Comparison of ENCODE assay signal across 8 cellular contexts in genomic region chr10:35127289-35127891, GRCh38. TPM values are rescaled to one million over a fixed set of nuclear protein-coding genes. Genes with fewer than 3 reads are reported as not detected.
DNase-seq lines count a peak whose midpoint lies in the region; ATAC-seq, FAIRE-seq and TF ChIP-seq lines count a peak whose summit lies in the region.

No MANE protein-coding gene starts in this region.

- peak; percentile 36 for DNase-seq in NCI-H1694 treated with DMSO at 0.1 percent for 48 hours (lab: John Stamatoyannopoulos, UW)
- no peak for DNase-seq in NCI-H1694 (lab: John Stamatoyannopoulos, UW)
- DNase-seq in activated B cell treated with CpG ODN at 0.5 μM for 24 hours: no peak
- DNase-seq in cardiac fibroblast (ENCODE audit: low read depth in 2 of 2): peak; percentile 72 to 76
- peak; percentile 91 for DNase-seq in kidney
- DNase-seq in stimulated activated CD4-positive, alpha-beta T cell treated with anti-CD3 and anti-CD28 coated beads, Interleukin-12 subunit alpha, Interleukin-12 subunit beta, amount 100 ng/mL, for 4 hours: peak; percentile 54
- DNase-seq in KG1 (lab: John Stamatoyannopoulos, UW): no peak

- H3K9me3 Mint-ChIP-seq in activated B cell treated with CpG ODN at 0.5 μM for 24 hours: no peaks in the 10 kb centered on the region

- H3K4me3 Mint-ChIP-seq in activated B cell treated with CpG ODN at 0.5 μM for 24 hours: peak overlapping the region; percentile 93

- H3K36me3 ChIP-seq in HUES6 (ENCODE audit: control insufficient read depth, insufficient read depth, low read length) (no peaks in the 10 kb centered on the region; the same call in 1 of the 2 replicates), kidney (ENCODE audit: control insufficient read depth in 1 of 2, insufficient read depth in 2 of 2, low read length in 2 of 2) (no peaks in the 10 kb centered on the region)

- peak overlapping the region; percentile 97 for H3K4me3 ChIP-seq in HUES6 (ENCODE audit: low read depth, low read length)
- peak overlapping the region; percentile 78 to 84 for H3K4me3 ChIP-seq in cardiac fibroblast (replicated peaks in 1 of 2; ENCODE audit: low read depth in 2 of 2, low read length in 2 of 2)
- peak overlapping the region; percentile 84 to 85 for H3K4me3 ChIP-seq in kidney (ENCODE audit: low read length in 2 of 2)

- CTCF ChIA-PET in activated B cell treated with CpG ODN at 0.5 μM for 24 hours (lab: Charles Lee): interaction anchor here (0.6 to 5.1 kb wide), 7 partner anchors 9 to 93 kb away, joined by 3 to 134 read pairs (median 6); no protein-coding TSS in a partner anchor

- peaks cover 14% of the 10 kb centered on the region for H3K36me3 Mint-ChIP-seq in activated B cell treated with CpG ODN at 0.5 μM for 24 hours (ENCODE audit: low read depth)

- intact Hi-C loops in activated B cell treated with CpG ODN at 0.5 μM for 24 hours (cut with micrococcal nuclease) (loop anchor here (1.0 to 10.0 kb wide), 4 partner anchors 9 to 657 kb away; no protein-coding TSS in a partner anchor), kidney (cut with DNase I) (no loop called here)

- no peaks in the 10 kb centered on the region for H3K27me3 Mint-ChIP-seq in activated B cell treated with CpG ODN at 0.5 μM for 24 hours

- H3K4me1 ChIP-seq in HUES6 (ENCODE audit: control insufficient read depth, insufficient read depth, low read length): peaks cover 3% of the 10 kb centered on the region; the same call in 1 of the 2 replicates
- peaks cover 0 to 4% of the 10 kb centered on the region in 2 donors for H3K4me1 ChIP-seq in kidney (ENCODE audit: control insufficient read depth in 1 of 2, insufficient read depth in 1 of 2, low read depth in 1 of 2, low read length in 2 of 2)

- H3K27me3 ChIP-seq in HUES6 (ENCODE audit: control insufficient read depth, insufficient read depth, low read length): no peaks in the 10 kb centered on the region

- no peak for ATAC-seq in activated B cell treated with CpG ODN at 0.5 μM for 24 hours (ENCODE audit: low read depth)

- peak overlapping the region; percentile 98 for H3K27ac ChIP-seq in HUES6 (ENCODE audit: low read depth, low read length)
- peak overlapping the region; percentile 99 to 100 for H3K27ac ChIP-seq in kidney (ENCODE audit: low read depth in 2 of 2, low read length in 2 of 2)

- FAIRE-seq in kidney (lab: Jason Lieb, UNC): no peak

- H3K4me1 Mint-ChIP-seq in activated B cell treated with CpG ODN at 0.5 μM for 24 hours: peaks cover 45% of the 10 kb centered on the region

- peak overlapping the region; percentile 98 for H3K27ac Mint-ChIP-seq in activated B cell treated with CpG ODN at 0.5 μM for 24 hours

- TF ChIP-seq CTCF in activated B cell treated with CpG ODN at 0.5 μM for 24 hours (IDR thresholded peaks at IDR 0.05): no peak
- no peak for TF ChIP-seq CTCF in cardiac fibroblast (IDR thresholded peaks at IDR 0.05; ENCODE audit: low read depth, low read length)
- no peak for TF ChIP-seq CTCF in kidney (IDR thresholded peaks at IDR 0.05; ENCODE audit: borderline replicate concordance, extremely low read depth, insufficient read depth)

- H3K9me3 ChIP-seq in HUES6 (ENCODE audit: control insufficient read depth, insufficient read depth, low read depth, low read length) (no peaks in the 10 kb centered on the region), kidney (ENCODE audit: control insufficient read depth in 1 of 2, low read length in 2 of 2) (no peaks in the 10 kb centered on the region)

- POLR2A ChIA-PET in activated B cell treated with CpG ODN at 0.5 μM for 24 hours (lab: Charles Lee): interaction anchor here (1.0 to 14.7 kb wide), 13 partner anchors 9 to 251 kb away, joined by 3 to 570 read pairs (median 20); partner anchors contain the start of gene CUL2

- peak overlapping the region; percentile 99 for H3K9ac ChIP-seq in HUES6 (ENCODE audit: low read length)
- peak overlapping the region; percentile 95 to 99 for H3K9ac ChIP-seq in kidney (ENCODE audit: low read length in 2 of 2)

RNA-seq across cellular contexts. Expression of gene CREM, which starts 0.7 kb away (rescaled TPM):
- total RNA-seq in activated B cell treated with CpG ODN at 0.5 μM for 24 hours (75.3 and 86.4 TPM in 2 replicates), kidney (41.3 TPM)
- polyA plus RNA-seq in kidney (ENCODE audit: insufficient read depth, low read depth, low replicate concordance): 43.9 TPM

RNA-seq across cellular contexts. Expression of gene CUL2, which starts 37.2 kb away (rescaled TPM):
- 32.7 and 33.7 TPM in 2 replicates for total RNA-seq in activated B cell treated with CpG ODN at 0.5 μM for 24 hours
- 25.9 TPM for total RNA-seq in kidney
- 14.5 TPM for polyA plus RNA-seq in kidney (ENCODE audit: insufficient read depth, low read depth, low replicate concordance)

Comparison
In these comparisons a context has a peak if more than half of its experiments do, and no peak if none do; other contexts are left out.
1. DNase-seq: peak in NCI-H1694 treated with DMSO at 0.1 percent for 48 hours (single experiment), cardiac fibroblast (2 of 2), kidney (single experiment) and stimulated activated CD4-positive, alpha-beta T cell treated with anti-CD3 and anti-CD28 coated beads, Interleukin-12 subunit alpha, Interleukin-12 subunit beta, amount 100 ng/mL, for 4 hours (single experiment); none in NCI-H1694 (single experiment), activated B cell treated with CpG ODN at 0.5 μM for 24 hours (single experiment) and KG1 (single experiment).
2. Peak in every context shown above with its lines, with median percentiles within 50 percentile points of each other: H3K4me3 ChIP-seq.